23 cellular contexts compared by ENCODE assay signal in the genomic region with DNA sequence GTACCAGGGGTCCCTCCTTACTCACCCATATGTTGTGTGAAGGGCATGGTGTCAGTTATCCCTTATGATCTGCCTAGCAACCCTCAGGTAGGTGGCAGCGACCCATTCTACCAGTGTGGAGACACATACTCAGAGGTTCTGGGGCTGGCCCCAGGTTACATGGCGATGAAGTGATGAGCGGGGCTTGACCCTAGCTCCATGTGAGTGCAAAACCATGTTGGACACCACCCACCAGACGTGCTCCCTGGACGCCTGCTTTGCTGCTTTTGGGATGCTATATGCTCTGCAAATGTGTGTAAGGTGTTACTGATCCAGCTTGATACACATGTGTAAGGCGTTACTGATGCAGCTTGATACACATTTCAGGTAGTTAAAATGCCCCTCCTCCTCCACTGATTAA. TPM values are rescaled to one million over a fixed set of nuclear protein-coding genes. Genes with fewer than 3 reads are reported as not detected.
A peak's percentile ranks its signal among the peaks of the same experiment; 100 is the strongest.
DNase-seq lines count a peak whose midpoint lies in the region; ATAC-seq, FAIRE-seq and TF ChIP-seq lines count a peak whose summit lies in the region.
"Had no signal": no experiment of that assay in that cellular context is flagged by ENCODE, and none has a peak within 500 bp of the region (broad histone marks: within the 10 kb centered on the region; RNA-seq: fewer than 3 reads in every experiment).

No MANE protein-coding gene starts in this region.

- H3K27ac ChIP-seq in right atrium auricular region (no peak overlapping the region), right cardiac atrium (ENCODE audit: low read length) (no peak overlapping the region), esophagus muscularis mucosa (replicated peaks in 1 of 4) (no peak overlapping the region), testis (no peak overlapping the region)
- H3K27ac ChIP-seq: 22Rv1, BLaER1, C4-2B had no signal

- H3K27me3 ChIP-seq in right atrium auricular region (no peaks in the 10 kb centered on the region), right cardiac atrium (ENCODE audit: control insufficient read depth, insufficient read depth) (no peaks in the 10 kb centered on the region), esophagus muscularis mucosa (no peaks in the 10 kb centered on the region), testis (no peaks in the 10 kb centered on the region)
- H3K27me3 ChIP-seq: BLaER1 had no signal

- FAIRE-seq in GM12892 (lab: Jason Lieb, UNC) = no peak
- FAIRE-seq: A204.1, G401.6, GM18507 had no signal

- ATAC-seq in right cardiac atrium = no peak
- no peak for ATAC-seq in HG03565 (IDR thresholded peaks at IDR 0.05; ENCODE audit: unreplicated experiment)
- ATAC-seq: CD8-positive, alpha-beta T cell; GM23338 had no signal

- no peaks in the 10 kb centered on the region for H3K27me3 Mint-ChIP-seq in activated CD4-positive, alpha-beta T cell treated with anti-CD3 and anti-CD28 coated beads, Interleukin-2, amount 10 ng/mL, durations not matched to agents 7 days and 5 days
- H3K27me3 Mint-ChIP-seq: B cell; CD4-positive, CD25-positive, alpha-beta regulatory T cell had no signal

- DNase-seq in activated CD4-positive, alpha-beta T cell treated with anti-CD3 and anti-CD28 coated beads, Interleukin-2, amount 10 ng/mL, durations not matched to agents 7 days and 5 days = no peak
- no peak for DNase-seq in activated CD4-positive, alpha-beta T cell treated with anti-CD3 and anti-CD28 coated beads, Interleukin-2, amount 50 U/mL, for 48 hours
- peak; percentile 43 for DNase-seq in right atrium auricular region (ENCODE audit: low spot score)
- no peak for DNase-seq in right cardiac atrium
- peak; percentile 83 for DNase-seq in esophagus muscularis mucosa (ENCODE audit: extremely low spot score)
- peak; percentile 4 for DNase-seq in testis
- DNase-seq in GM12892 (ENCODE audit: insufficient read length) = no peak
- DNase-seq: Caco-2; CD4-positive, CD25-positive, alpha-beta regulatory T cell; CD8-positive, alpha-beta T cell; DMS153; DND-41; HFFc6 had no signal

- TF ChIP-seq CTCF in right atrium auricular region (IDR thresholded peaks at IDR 0.05) = no peak
- no peak for TF ChIP-seq CTCF in esophagus muscularis mucosa (IDR thresholded peaks at IDR 0.05)
- TF ChIP-seq CTCF in testis (IDR thresholded peaks at IDR 0.05) = no peak

- CTCF ChIA-PET in activated CD4-positive, alpha-beta T cell treated with anti-CD3 and anti-CD28 coated beads, Interleukin-2, amount 10 ng/mL, durations not matched to agents 7 days and 5 days (lab: Charles Lee) = interaction anchor here (0.6 to 1.4 kb wide), 2 partner anchors 18 to 464 kb away, joined by 3 to 4 read pairs; no protein-coding TSS in a partner anchor

- H3K4me1 ChIP-seq in right atrium auricular region (no peaks in the 10 kb centered on the region), right cardiac atrium (ENCODE audit: control insufficient read depth, insufficient read depth, low read length) (no peaks in the 10 kb centered on the region), esophagus muscularis mucosa (no peaks in the 10 kb centered on the region), testis (peaks cover under 1% of the 10 kb centered on the region)
- H3K4me1 ChIP-seq: Caco-2, HAP-1 had no signal

- H3K4me3 Mint-ChIP-seq in activated CD4-positive, alpha-beta T cell treated with anti-CD3 and anti-CD28 coated beads, Interleukin-2, amount 10 ng/mL, durations not matched to agents 7 days and 5 days = no peak overlapping the region
- H3K4me3 Mint-ChIP-seq: B cell; CD4-positive, CD25-positive, alpha-beta regulatory T cell; CD8-positive, alpha-beta T cell; GM23338; HFFc6 had no signal

- peak overlapping the region; percentile 57 for H3K27ac Mint-ChIP-seq in activated CD4-positive, alpha-beta T cell treated with anti-CD3 and anti-CD28 coated beads, Interleukin-2, amount 10 ng/mL, durations not matched to agents 7 days and 5 days
- H3K27ac Mint-ChIP-seq: B cell; CD4-positive, CD25-positive, alpha-beta regulatory T cell; CD8-positive, alpha-beta T cell; GM23338; HFFc6 had no signal

- no peaks in the 10 kb centered on the region for H3K9me3 ChIP-seq in right atrium auricular region
- H3K9me3 ChIP-seq in right cardiac atrium (ENCODE audit: control insufficient read depth, low read length) = no peaks in the 10 kb centered on the region
- no peaks in the 10 kb centered on the region for H3K9me3 ChIP-seq in esophagus muscularis mucosa
- no peaks in the 10 kb centered on the region for H3K9me3 ChIP-seq in testis
- H3K9me3 ChIP-seq: BLaER1, Caco-2, HAP-1 had no signal

- WGBS in right cardiac atrium = 96% methylated on average over 6 of the region's 6 CpGs
- WGBS in esophagus muscularis mucosa = 94% methylated on average over 5 of the region's 6 CpGs
- 89 to 92% methylated on average over 6 of the region's 6 CpGs for WGBS in testis, 2 donors

- peaks cover 2% of the 10 kb centered on the region for H3K4me1 Mint-ChIP-seq in activated CD4-positive, alpha-beta T cell treated with anti-CD3 and anti-CD28 coated beads, Interleukin-2, amount 10 ng/mL, durations not matched to agents 7 days and 5 days
- H3K4me1 Mint-ChIP-seq: B cell had no signal

- intact Hi-C loops in right cardiac atrium (cut with DNase I) (loop anchor here in 1 of 4 donors (10.0 kb wide), 1 partner anchor 368 kb away; no protein-coding TSS in a partner anchor), esophagus muscularis mucosa (cut with DNase I) (no loop called here), testis (cut with DNase I; ENCODE audit: low total_unique reads) (no loop called here)

- TF ChIP-seq EP300 in esophagus muscularis mucosa (IDR thresholded peaks at IDR 0.05) = no peak

- TF ChIP-seq POLR2A in esophagus muscularis mucosa (IDR thresholded peaks at IDR 0.05; ENCODE audit: low read depth) = no peak
- TF ChIP-seq POLR2A in testis (IDR thresholded peaks at IDR 0.05) = no peak
- no peak for TF ChIP-seq POLR2A in GM12892 (IDR thresholded peaks at IDR 0.05; ENCODE audit: low read depth, low read length)

- POLR2A ChIA-PET in activated CD4-positive, alpha-beta T cell treated with anti-CD3 and anti-CD28 coated beads, Interleukin-2, amount 10 ng/mL, durations not matched to agents 7 days and 5 days (lab: Charles Lee) = no interaction called here

- H3K9me3 Mint-ChIP-seq in activated CD4-positive, alpha-beta T cell treated with anti-CD3 and anti-CD28 coated beads, Interleukin-2, amount 10 ng/mL, durations not matched to agents 7 days and 5 days = no peaks in the 10 kb centered on the region
- H3K9me3 Mint-ChIP-seq: CD4-positive, CD25-positive, alpha-beta regulatory T cell; CD8-positive, alpha-beta T cell; GM23338; HFFc6 had no signal

- H3K36me3 Mint-ChIP-seq in activated CD4-positive, alpha-beta T cell treated with anti-CD3 and anti-CD28 coated beads, Interleukin-2, amount 10 ng/mL, durations not matched to agents 7 days and 5 days (ENCODE audit: low read depth) = peaks cover 34% of the 10 kb centered on the region

- H3K4me3 ChIP-seq in right atrium auricular region (no peak overlapping the region), right cardiac atrium (ENCODE audit: low read length) (no peak overlapping the region), esophagus muscularis mucosa (no peak overlapping the region), testis (no peak overlapping the region)
- H3K4me3 ChIP-seq: BLaER1, GM23338, HAP-1 had no signal

- peaks cover 76% of the 10 kb centered on the region for H3K36me3 ChIP-seq in right atrium auricular region
- peaks cover 35 to 86% (median 83%) of the 10 kb centered on the region in 4 donors for H3K36me3 ChIP-seq in esophagus muscularis mucosa
- H3K36me3 ChIP-seq in testis (ENCODE audit: low read depth, missing control alignments) = no peaks in the 10 kb centered on the region

RNA-seq across cellular contexts. Expression of a gene that starts 33.3 kb away (rescaled TPM):
- total RNA-seq in activated CD4-positive, alpha-beta T cell treated with anti-CD3 and anti-CD28 coated beads, Interleukin-2, amount 10 ng/mL, durations not matched to agents 7 days and 5 days = 10 to 100 TPM; 53.9 to 57.0 TPM
- total RNA-seq in right atrium auricular region (10 to 100 TPM; 10.5 to 15.5 TPM), right cardiac atrium (10 to 100 TPM; 15.5 to 21.6 (median 18.1) TPM), esophagus muscularis mucosa (10 to 100 TPM; 16.9 to 31.1 (median 22.4) TPM), testis (10 to 100 TPM; 69.4 to 83.0 TPM)
- polyA plus RNA-seq in right cardiac atrium (10.1 TPM), testis (ENCODE audit: insufficient read depth, low read depth, low replicate concordance) (44.2 TPM)
- 13.5 TPM for polyA plus RNA-seq in GM12892 (2012; ENCODE audit: missing spikeins)

RNA-seq across cellular contexts. Expression of a gene that starts 54.0 kb away (rescaled TPM):
- 10 to 100 TPM; 34.4 to 45.7 TPM for total RNA-seq in activated CD4-positive, alpha-beta T cell treated with anti-CD3 and anti-CD28 coated beads, Interleukin-2, amount 10 ng/mL, durations not matched to agents 7 days and 5 days
- 10 to 100 TPM in 1 of 2 donors, 1 to 10 TPM in 1; 5.0 to 10.3 TPM for total RNA-seq in right atrium auricular region
- 10 to 100 TPM in 1 of 4 donors, 1 to 10 TPM in 3; 7.2 to 13.7 (median 7.9) TPM for total RNA-seq in right cardiac atrium
- polyA plus RNA-seq in right cardiac atrium = 7.2 TPM
- total RNA-seq in esophagus muscularis mucosa = 10 to 100 TPM; 14.7 to 23.3 (median 19.5) TPM
- 10 to 100 TPM; 25.2 to 26.0 TPM for total RNA-seq in testis
- 16.9 TPM for polyA plus RNA-seq in testis (ENCODE audit: insufficient read depth, low read depth, low replicate concordance)
- 16.1 TPM for polyA plus RNA-seq in GM12892 (2012; ENCODE audit: missing spikeins)

Comparison
In these comparisons a context has a peak if more than half of its experiments do, and no peak if none do; other contexts are left out.
1. DNase-seq: peak in right atrium auricular region (single experiment), esophagus muscularis mucosa (single experiment) and testis (single experiment); none in activated CD4-positive, alpha-beta T cell treated with anti-CD3 and anti-CD28 coated beads, Interleukin-2, amount 10 ng/mL, durations not matched to agents 7 days and 5 days (single experiment), activated CD4-positive, alpha-beta T cell treated with anti-CD3 and anti-CD28 coated beads, Interleukin-2, amount 50 U/mL, for 48 hours (0 of 2), right cardiac atrium (0 of 3) and GM12892 (single experiment).